1 cellular context compared by ENCODE assay signal in the genomic region with DNA sequence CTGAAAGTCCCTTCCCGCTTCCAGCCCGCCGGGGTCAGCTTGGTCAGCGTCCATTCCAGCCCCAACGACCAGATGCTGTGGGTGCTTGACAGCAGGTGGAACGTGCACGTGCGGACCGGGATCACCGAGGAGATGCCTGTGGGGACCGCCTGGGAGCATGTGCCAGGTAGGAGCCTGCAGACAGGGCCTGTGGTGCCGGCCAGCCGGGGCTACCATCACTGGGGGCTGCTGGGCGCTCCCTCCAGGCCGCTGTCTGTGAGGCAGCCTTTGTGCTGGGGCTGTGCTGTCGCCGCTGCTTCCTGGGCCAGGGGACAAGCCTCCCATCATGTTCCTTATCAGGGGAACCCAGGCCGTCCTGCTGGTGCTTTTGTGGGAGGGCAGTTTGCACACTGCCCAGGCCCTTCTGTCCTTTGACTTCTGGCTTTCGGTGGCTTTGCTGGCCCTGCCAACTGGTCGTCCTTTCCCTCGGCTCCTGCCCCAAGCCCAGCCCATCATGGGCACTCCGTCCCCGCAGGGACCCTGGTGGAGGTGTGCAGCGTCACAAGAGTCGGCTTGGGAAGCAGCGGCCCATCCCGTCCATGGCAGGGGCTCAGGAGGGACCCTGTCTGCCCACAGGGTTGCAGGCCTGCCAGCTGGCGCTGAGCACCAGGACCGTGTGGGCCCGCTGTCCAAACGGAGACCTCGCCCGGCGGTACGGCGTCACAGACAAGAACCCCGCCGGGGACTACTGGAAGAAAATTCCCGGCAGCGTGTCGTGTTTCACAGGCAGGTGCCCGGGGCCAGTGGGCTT.
TF ChIP-seq lines count a peak whose summit lies in the region.

No MANE protein-coding gene starts in this region.

TF ChIP-seq in H1, 55 proteins besides CTCF, POLR2A, EP300 and RAD21:
- TF ChIP-seq EGR1 (IDR thresholded peaks at IDR 0.05; ENCODE audit: borderline replicate concordance, low read depth, low read length) (no peak), HDAC6 (IDR thresholded peaks at IDR 0.05; ENCODE audit: low read depth, low read length) (no peak)
